Comparison of ENCODE assay signal across 31 cellular contexts in the genomic region with DNA sequence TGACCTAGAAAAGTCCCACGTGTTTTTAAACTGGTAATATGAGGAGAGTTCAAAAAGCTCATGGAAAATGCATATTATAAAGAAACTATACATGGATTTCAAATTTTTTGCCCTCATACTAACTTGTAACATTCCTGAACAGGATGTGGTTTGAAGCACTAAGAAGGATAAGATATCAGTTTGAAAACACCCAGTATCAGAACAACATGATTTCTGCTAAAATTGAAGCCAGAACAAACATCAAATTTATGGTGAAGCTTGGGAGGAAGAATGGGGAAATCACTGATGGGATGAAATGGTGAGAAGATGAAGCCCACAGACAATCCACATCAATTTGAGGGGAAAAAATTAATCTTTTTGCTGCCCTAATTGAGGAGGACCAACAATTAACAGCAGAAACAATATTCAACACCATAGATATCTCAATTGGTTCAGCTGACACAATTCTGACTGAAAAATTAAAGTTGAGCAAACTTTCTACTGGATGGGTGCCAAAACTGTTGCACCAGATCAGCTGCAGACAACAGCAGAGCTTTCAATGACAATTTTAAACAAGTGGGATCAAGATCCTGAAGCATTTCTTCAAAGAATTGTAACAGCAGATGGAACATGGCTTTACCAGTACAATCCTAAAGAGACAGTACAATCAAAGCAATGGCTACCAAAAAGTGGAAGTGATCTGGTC.
DNase-seq lines count a peak whose midpoint lies in the region; ATAC-seq, FAIRE-seq and TF ChIP-seq lines count a peak whose summit lies in the region.
"Had no signal": no experiment of that assay in that cellular context is flagged by ENCODE, and none has a peak within 500 bp of the region (broad histone marks: within the 10 kb centered on the region; RNA-seq: fewer than 3 reads in every experiment).

No MANE protein-coding gene starts in this region.

- FAIRE-seq in astrocyte (lab: Jason Lieb, UNC), result peak; percentile 17
- FAIRE-seq: GM12878 had no signal

- no peaks in the 10 kb centered on the region for H3K4me1 Mint-ChIP-seq in astrocyte (ENCODE audit: low read depth, unreplicated experiment)
- no peaks in the 10 kb centered on the region for H3K4me1 Mint-ChIP-seq in activated T-cell treated with anti-CD3 and anti-CD28 coated beads, Interleukin-2, amount 50 U/mL, for 4 hours (ENCODE audit: low read depth)
- peaks cover 0 to 2% of the 10 kb centered on the region in 2 donors for H3K4me1 Mint-ChIP-seq in stimulated activated naive B cell treated with anti-CD40 and anti-IgM and Interleukin-4, amounts not matched to agents 10 μg/mL and 1 μg/mL and 100 μg/mL, for 72 hours
- H3K4me1 Mint-ChIP-seq: activated naive CD4-positive, alpha-beta T cell treated with anti-CD3 and anti-CD28 coated beads, Interleukin-2, amount 50 U/mL, for 24 hours; neural progenitor cell had no signal

- no peaks in the 10 kb centered on the region for H3K9me3 ChIP-seq in astrocyte (ENCODE audit: insufficient read depth, low read depth, low read length)
- H3K9me3 ChIP-seq in left lung, result no peaks in the 10 kb centered on the region
- H3K9me3 ChIP-seq: Peyer's patch, upper lobe of left lung had no signal

- H3K79me2 ChIP-seq in astrocyte (ENCODE audit: insufficient read depth, low read length), result no peaks in the 10 kb centered on the region

- no peak overlapping the region for H3K9ac ChIP-seq in astrocyte (ENCODE audit: low read length)
- H3K9ac ChIP-seq: neural progenitor cell had no signal

- no peaks in the 10 kb centered on the region for H3K36me3 Mint-ChIP-seq in astrocyte (ENCODE audit: low read depth, unreplicated experiment)
- no peaks in the 10 kb centered on the region for H3K36me3 Mint-ChIP-seq in activated T-cell treated with anti-CD3 and anti-CD28 coated beads, Interleukin-2, amount 50 U/mL, for 4 hours (ENCODE audit: insufficient read depth)
- H3K36me3 Mint-ChIP-seq in stimulated activated naive B cell treated with anti-CD40 and anti-IgM and Interleukin-4, amounts not matched to agents 10 μg/mL and 1 μg/mL and 100 μg/mL, for 72 hours, result peaks cover 6 to 9% of the 10 kb centered on the region in 2 donors
- H3K36me3 Mint-ChIP-seq: activated CD4-positive, alpha-beta memory T cell treated with anti-CD3 and anti-CD28 coated beads for 36 hours; activated naive CD4-positive, alpha-beta T cell treated with anti-CD3 and anti-CD28 coated beads, Interleukin-2, amount 50 U/mL, for 24 hours; neural progenitor cell had no signal

- DNase-seq in LHCN-M2 (ENCODE audit: low read depth) (peak; percentile 19), astrocyte (ENCODE audit: low read depth) (no peak), fibroblast of mammary gland (ENCODE audit: low read depth) (peak; percentile 42), skeletal muscle cell (ENCODE audit: low read depth) (peak; percentile 11), left lung (no peak)
- no peak for DNase-seq in activated T-cell treated with anti-CD3 and anti-CD28 coated beads, Interleukin-2, amount 50 U/mL, for 4 hours
- DNase-seq in stimulated activated naive B cell treated with anti-CD40 and anti-IgM and Interleukin-4, amounts not matched to agents 10 μg/mL and 1 μg/mL and 100 μg/mL, for 72 hours, result no peak
- DNase-seq: activated CD4-positive, alpha-beta memory T cell treated with anti-CD3 and anti-CD28 coated beads for 36 hours; activated CD8-positive, alpha-beta memory T cell treated with anti-CD3 and anti-CD28 coated beads, Interleukin-2, amount 50 U/mL, for 4 hours; anterior cingulate cortex; central memory CD4-positive, alpha-beta T cell; foreskin melanocyte; heart right ventricle; Karpas-422; NCI-H1048; NCI-H1930; NCI-H2227 treated with DMSO at 0.1 percent for 48 hours; NCI-H69; Peyer's patch; posterior cingulate gyrus; stimulated activated CD4-positive, alpha-beta T cell treated with anti-CD3 and anti-CD28 coated beads, Interleukin-4, amount 100 ng/mL, for 4 hours; SW 1271; T1000; upper lobe of left lung had no signal

- no peaks in the 10 kb centered on the region for H3K4me1 ChIP-seq in astrocyte (ENCODE audit: insufficient read depth, low read length)
- H3K4me1 ChIP-seq in left lung, result no peaks in the 10 kb centered on the region
- H3K4me1 ChIP-seq: heart right ventricle, neural progenitor cell, Peyer's patch, upper lobe of left lung had no signal

- no peak overlapping the region for H3K4me2 ChIP-seq in astrocyte (ENCODE audit: low read length)
- H3K4me2 ChIP-seq: neural progenitor cell had no signal

- no peak overlapping the region for H3K27ac Mint-ChIP-seq in astrocyte (ENCODE audit: unreplicated experiment)
- H3K27ac Mint-ChIP-seq in stimulated activated naive B cell treated with anti-CD40 and anti-IgM and Interleukin-4, amounts not matched to agents 10 μg/mL and 1 μg/mL and 100 μg/mL, for 72 hours, result no peak overlapping the region
- H3K27ac Mint-ChIP-seq: activated CD4-positive, alpha-beta memory T cell treated with anti-CD3 and anti-CD28 coated beads for 36 hours; activated naive CD4-positive, alpha-beta T cell treated with anti-CD3 and anti-CD28 coated beads, Interleukin-2, amount 50 U/mL, for 24 hours; neural progenitor cell; stimulated activated memory B cell treated with anti-CD40 and anti-IgM and Interleukin-4, amounts not matched to agents 10 μg/mL and 1 μg/mL and 100 μg/mL, for 72 hours had no signal

- no peaks in the 10 kb centered on the region for H3K27me3 ChIP-seq in astrocyte (ENCODE audit: insufficient read depth, low read length)
- no peaks in the 10 kb centered on the region for H3K27me3 ChIP-seq in left lung
- H3K27me3 ChIP-seq: heart right ventricle, neural progenitor cell, Peyer's patch, upper lobe of left lung had no signal

- H2AFZ ChIP-seq in astrocyte (ENCODE audit: low read depth, low read length), result no peak overlapping the region
- H2AFZ ChIP-seq: neural progenitor cell had no signal

- no peaks in the 10 kb centered on the region for H3K27me3 Mint-ChIP-seq in astrocyte (ENCODE audit: low read depth, unreplicated experiment)
- no peaks in the 10 kb centered on the region for H3K27me3 Mint-ChIP-seq in activated T-cell treated with anti-CD3 and anti-CD28 coated beads, Interleukin-2, amount 50 U/mL, for 4 hours (ENCODE audit: low read depth)
- H3K27me3 Mint-ChIP-seq in stimulated activated naive B cell treated with anti-CD40 and anti-IgM and Interleukin-4, amounts not matched to agents 10 μg/mL and 1 μg/mL and 100 μg/mL, for 72 hours, result no peaks in the 10 kb centered on the region
- H3K27me3 Mint-ChIP-seq: stimulated activated memory B cell treated with anti-CD40 and anti-IgM and Interleukin-4, amounts not matched to agents 10 μg/mL and 1 μg/mL and 100 μg/mL, for 72 hours had no signal

- H3K36me3 ChIP-seq in astrocyte (ENCODE audit: insufficient read depth, low read length), result no peaks in the 10 kb centered on the region
- no peaks in the 10 kb centered on the region for H3K36me3 ChIP-seq in left lung
- H3K36me3 ChIP-seq: heart right ventricle, neural progenitor cell, Peyer's patch, upper lobe of left lung had no signal

- no peak overlapping the region for H3K4me3 Mint-ChIP-seq in astrocyte (ENCODE audit: unreplicated experiment)
- H3K4me3 Mint-ChIP-seq in activated T-cell treated with anti-CD3 and anti-CD28 coated beads, Interleukin-2, amount 50 U/mL, for 4 hours, result no peak overlapping the region
- H3K4me3 Mint-ChIP-seq in stimulated activated naive B cell treated with anti-CD40 and anti-IgM and Interleukin-4, amounts not matched to agents 10 μg/mL and 1 μg/mL and 100 μg/mL, for 72 hours, result no peak overlapping the region
- H3K4me3 Mint-ChIP-seq: activated CD4-positive, alpha-beta memory T cell treated with anti-CD3 and anti-CD28 coated beads for 36 hours; activated naive CD4-positive, alpha-beta T cell treated with anti-CD3 and anti-CD28 coated beads, Interleukin-2, amount 50 U/mL, for 24 hours; neural progenitor cell; stimulated activated memory B cell treated with anti-CD40 and anti-IgM and Interleukin-4, amounts not matched to agents 10 μg/mL and 1 μg/mL and 100 μg/mL, for 72 hours had no signal

- no peak for ATAC-seq in left lung
- no peak for ATAC-seq in activated T-cell treated with anti-CD3 and anti-CD28 coated beads, Interleukin-2, amount 50 U/mL, for 4 hours
- no peak for ATAC-seq in stimulated activated naive B cell treated with anti-CD40 and anti-IgM and Interleukin-4, amounts not matched to agents 10 μg/mL and 1 μg/mL and 100 μg/mL, for 72 hours (replicated peaks)
- ATAC-seq: activated CD4-positive, CD25-positive, alpha-beta regulatory T cell treated with anti-CD3 and anti-CD28 coated beads, Interleukin-2, amount 50 U/mL, for 24 hours; GM12878; stimulated activated memory B cell treated with anti-CD40 and anti-IgM and Interleukin-4, amounts not matched to agents 10 μg/mL and 1 μg/mL and 100 μg/mL, for 72 hours had no signal

- H3K27ac ChIP-seq in astrocyte (ENCODE audit: low read depth, low read length), result no peak overlapping the region
- H3K27ac ChIP-seq in left lung, result no peak overlapping the region
- H3K27ac ChIP-seq: C4-2B, heart right ventricle, HL-60, neural progenitor cell, Peyer's patch, upper lobe of left lung had no signal

- H4K20me1 ChIP-seq in astrocyte (ENCODE audit: insufficient read depth, low read length), result no peaks in the 10 kb centered on the region

- intact Hi-C loops in left lung (cut with DNase I), result no loop called here

- H3K9me3 Mint-ChIP-seq in astrocyte (ENCODE audit: unreplicated experiment), result peaks cover 3% of the 10 kb centered on the region
- H3K9me3 Mint-ChIP-seq in activated T-cell treated with anti-CD3 and anti-CD28 coated beads, Interleukin-2, amount 50 U/mL, for 4 hours, result no peaks in the 10 kb centered on the region
- peaks cover 6 to 10% of the 10 kb centered on the region in 2 donors for H3K9me3 Mint-ChIP-seq in stimulated activated naive B cell treated with anti-CD40 and anti-IgM and Interleukin-4, amounts not matched to agents 10 μg/mL and 1 μg/mL and 100 μg/mL, for 72 hours
- H3K9me3 Mint-ChIP-seq: activated CD4-positive, alpha-beta memory T cell treated with anti-CD3 and anti-CD28 coated beads for 36 hours; activated naive CD4-positive, alpha-beta T cell treated with anti-CD3 and anti-CD28 coated beads, Interleukin-2, amount 50 U/mL, for 24 hours; neural progenitor cell had no signal

- H3K4me3 ChIP-seq in astrocyte (ENCODE audit: insufficient read depth, low read depth, low read length) (no peak overlapping the region), fibroblast of mammary gland (ENCODE audit: control insufficient read depth, low read depth, low read length) (no peak overlapping the region), skeletal muscle cell (ENCODE audit: low read depth, low read length) (no peak overlapping the region), left lung (no peak overlapping the region)
- H3K4me3 ChIP-seq: GM12878, heart right ventricle, neural progenitor cell, Peyer's patch, upper lobe of left lung had no signal

- TF ChIP-seq CTCF in astrocyte (IDR thresholded peaks at IDR 0.05; ENCODE audit: insufficient read depth, low read depth, low read length) (no peak), fibroblast of mammary gland (conservative IDR thresholded peaks at IDR 0.05; ENCODE audit: control insufficient read depth, insufficient read depth, low read depth, low read length) (no peak), left lung (IDR thresholded peaks at IDR 0.05) (no peak)

Comparison
In these comparisons a context has a peak if more than half of its experiments do, and no peak if none do; other contexts are left out.
1. DNase-seq: peak in LHCN-M2 (single experiment), fibroblast of mammary gland (single experiment) and skeletal muscle cell (single experiment); none in astrocyte (single experiment), left lung (0 of 2), activated T-cell treated with anti-CD3 and anti-CD28 coated beads, Interleukin-2, amount 50 U/mL, for 4 hours (single experiment) and stimulated activated naive B cell treated with anti-CD40 and anti-IgM and Interleukin-4, amounts not matched to agents 10 μg/mL and 1 μg/mL and 100 μg/mL, for 72 hours (single experiment).